ENCODE assay signal across 1 cellular context in the genomic region with DNA sequence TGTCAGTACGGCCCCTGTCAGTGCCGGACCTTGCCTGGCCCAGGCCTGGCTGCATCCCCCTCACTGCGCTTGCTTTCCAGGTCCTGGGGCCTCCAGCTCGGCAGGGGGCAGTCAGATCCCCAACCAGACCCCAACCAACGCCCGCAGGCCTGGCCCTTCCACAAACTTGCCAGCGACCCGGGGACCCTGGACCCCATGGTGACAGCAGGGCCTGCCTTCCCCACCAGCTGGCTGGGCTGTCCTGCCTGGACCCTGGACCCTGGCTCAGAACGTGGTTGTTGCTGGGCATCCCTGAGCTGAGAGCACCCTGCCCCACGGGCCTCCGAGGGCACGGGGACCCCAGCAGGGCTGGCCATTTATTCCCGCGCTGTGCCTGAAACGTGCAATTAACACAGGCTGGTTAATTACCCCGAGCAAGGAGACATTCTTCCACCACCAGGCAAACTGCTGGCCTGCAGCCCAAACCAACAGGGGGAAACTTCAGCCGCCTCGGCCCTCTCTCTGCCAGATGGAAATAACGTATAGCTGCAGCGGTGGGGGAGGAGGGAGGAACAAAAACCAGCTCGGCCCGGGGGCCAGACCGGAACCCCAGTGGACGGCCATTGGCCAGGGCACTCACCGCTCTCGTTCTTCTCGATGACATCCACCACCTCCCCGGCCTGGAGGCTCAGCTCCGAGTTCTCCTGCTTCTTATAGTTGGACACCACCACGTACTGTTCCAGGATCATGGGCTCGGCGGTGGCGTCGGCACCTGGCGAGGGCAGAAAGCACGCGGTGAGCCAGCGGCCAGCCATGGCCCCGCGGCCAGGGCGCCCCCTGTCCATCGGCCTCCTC.
TF ChIP-seq lines count a peak whose summit lies in the region.

No MANE protein-coding gene starts in this region.

TF ChIP-seq in HepG2, 621 proteins besides CTCF, POLR2A, EP300 and RAD21 (continued from another document and continues in another):
- 0 out of 2 replicates have a peak, but pooled peaks have one; percentile 32 for TF ChIP-seq ZNF333 (CRISPR knock-in tag; IDR thresholded peaks at IDR 0.05; ENCODE audit: borderline replicate concordance)
- 0 out of 2 replicates have a peak, but pooled peaks have one; percentile 68 for TF ChIP-seq ZNF782 (CRISPR knock-in tag; IDR thresholded peaks at IDR 0.05; ENCODE audit: borderline replicate concordance)
- TF ChIP-seq ZNF878 (CRISPR knock-in tag; IDR thresholded peaks at IDR 0.05), result no peak
- no peak for TF ChIP-seq TBP (CRISPR knock-in tag; IDR thresholded peaks at IDR 0.05)
- no peak for TF ChIP-seq U2AF2 (IDR thresholded peaks at IDR 0.05; ENCODE audit: low read depth, low read length)
- no peak; the same call in 1 of the 2 replicates for TF ChIP-seq RXRB (CRISPR knock-in tag; IDR thresholded peaks at IDR 0.05; ENCODE audit: borderline replicate concordance)
- TF ChIP-seq MXI1 (IDR thresholded peaks at IDR 0.05; ENCODE audit: borderline replicate concordance, low read depth, low read length), result peak; percentile 63; the same call in 1 of the 3 replicates
- TF ChIP-seq, protein P1, sequence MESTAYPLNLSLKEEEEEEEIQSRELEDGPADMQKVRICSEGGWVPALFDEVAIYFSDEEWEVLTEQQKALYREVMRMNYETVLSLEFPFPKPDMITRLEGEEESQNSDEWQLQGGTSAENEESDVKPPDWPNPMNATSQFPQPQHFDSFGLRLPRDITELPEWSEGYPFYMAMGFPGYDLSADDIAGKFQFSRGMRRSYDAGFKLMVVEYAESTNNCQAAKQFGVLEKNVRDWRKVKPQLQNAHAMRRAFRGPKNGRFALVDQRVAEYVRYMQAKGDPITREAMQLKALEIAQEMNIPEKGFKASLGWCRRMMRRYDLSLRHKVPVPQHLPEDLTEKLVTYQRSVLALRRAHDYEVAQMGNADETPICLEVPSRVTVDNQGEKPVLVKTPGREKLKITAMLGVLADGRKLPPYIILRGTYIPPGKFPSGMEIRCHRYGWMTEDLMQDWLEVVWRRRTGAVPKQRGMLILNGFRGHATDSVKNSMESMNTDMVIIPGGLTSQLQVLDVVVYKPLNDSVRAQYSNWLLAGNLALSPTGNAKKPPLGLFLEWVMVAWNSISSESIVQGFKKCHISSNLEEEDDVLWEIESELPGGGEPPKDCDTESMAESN (CRISPR knock-in tag; conservative IDR thresholded peaks at IDR 0.05), result 0 out of 2 replicates have a peak, but pooled peaks have one; percentile 77
- TF ChIP-seq ZNF17 (CRISPR knock-in tag; IDR thresholded peaks at IDR 0.05), result no peak
- TF ChIP-seq ZBTB1 (CRISPR knock-in tag; IDR thresholded peaks at IDR 0.05; ENCODE audit: borderline replicate concordance), result no peak
- TF ChIP-seq CENPT (CRISPR knock-in tag; IDR thresholded peaks at IDR 0.05; ENCODE audit: low read depth), result no peak
- 0 out of 2 replicates have a peak, but pooled peaks have one; percentile 15 for TF ChIP-seq FOXK2 (IDR thresholded peaks at IDR 0.05)
- no peak for TF ChIP-seq ZNF790 (CRISPR knock-in tag; IDR thresholded peaks at IDR 0.05; ENCODE audit: borderline replicate concordance)
- TF ChIP-seq SAFB2 (CRISPR knock-in tag; IDR thresholded peaks at IDR 0.05; ENCODE audit: borderline replicate concordance, low read depth), result peak; percentile 10; the same call in 1 of the 2 replicates
- TF ChIP-seq CENPX (CRISPR knock-in tag; IDR thresholded peaks at IDR 0.05), result no peak
- TF ChIP-seq ZFP62 (CRISPR knock-in tag; IDR thresholded peaks at IDR 0.05), result no peak
- TF ChIP-seq ZNF260 (CRISPR knock-in tag; IDR thresholded peaks at IDR 0.05; ENCODE audit: borderline replicate concordance, low read depth), result no peak
- TF ChIP-seq, protein P2, sequence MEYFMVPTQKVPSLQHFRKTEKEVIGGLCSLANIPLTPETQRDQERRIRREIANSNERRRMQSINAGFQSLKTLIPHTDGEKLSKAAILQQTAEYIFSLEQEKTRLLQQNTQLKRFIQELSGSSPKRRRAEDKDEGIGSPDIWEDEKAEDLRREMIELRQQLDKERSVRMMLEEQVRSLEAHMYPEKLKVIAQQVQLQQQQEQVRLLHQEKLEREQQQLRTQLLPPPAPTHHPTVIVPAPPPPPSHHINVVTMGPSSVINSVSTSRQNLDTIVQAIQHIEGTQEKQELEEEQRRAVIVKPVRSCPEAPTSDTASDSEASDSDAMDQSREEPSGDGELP (IDR thresholded peaks at IDR 0.05; ENCODE audit: borderline replicate concordance, low read depth), result peak; percentile 98
- peak; percentile 93 for TF ChIP-seq AGO2 (optimal IDR thresholded peaks at IDR 0.05; ENCODE audit: low read depth, low read length)
- peak; percentile 22; the same call in 1 of the 2 replicates for TF ChIP-seq CCDC6 (CRISPR knock-in tag; IDR thresholded peaks at IDR 0.05)
- TF ChIP-seq RFXAP (CRISPR knock-in tag; IDR thresholded peaks at IDR 0.05; ENCODE audit: borderline replicate concordance), result no peak
- TF ChIP-seq SMARCE1 (IDR thresholded peaks at IDR 0.05; ENCODE audit: borderline replicate concordance), result no peak
- TF ChIP-seq THAP8 (CRISPR knock-in tag; IDR thresholded peaks at IDR 0.05; ENCODE audit: borderline replicate concordance), result no peak
- peak; percentile 81; the same call in 1 of the 2 replicates for TF ChIP-seq IRF2 (CRISPR knock-in tag; IDR thresholded peaks at IDR 0.05)
- TF ChIP-seq ZNF251 (CRISPR knock-in tag; IDR thresholded peaks at IDR 0.05), result no peak
- TF ChIP-seq, protein P3, sequence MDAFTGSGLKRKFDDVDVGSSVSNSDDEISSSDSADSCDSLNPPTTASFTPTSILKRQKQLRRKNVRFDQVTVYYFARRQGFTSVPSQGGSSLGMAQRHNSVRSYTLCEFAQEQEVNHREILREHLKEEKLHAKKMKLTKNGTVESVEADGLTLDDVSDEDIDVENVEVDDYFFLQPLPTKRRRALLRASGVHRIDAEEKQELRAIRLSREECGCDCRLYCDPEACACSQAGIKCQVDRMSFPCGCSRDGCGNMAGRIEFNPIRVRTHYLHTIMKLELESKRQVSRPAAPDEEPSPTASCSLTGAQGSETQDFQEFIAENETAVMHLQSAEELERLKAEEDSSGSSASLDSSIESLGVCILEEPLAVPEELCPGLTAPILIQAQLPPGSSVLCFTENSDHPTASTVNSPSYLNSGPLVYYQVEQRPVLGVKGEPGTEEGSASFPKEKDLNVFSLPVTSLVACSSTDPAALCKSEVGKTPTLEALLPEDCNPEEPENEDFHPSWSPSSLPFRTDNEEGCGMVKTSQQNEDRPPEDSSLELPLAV (CRISPR knock-in tag; conservative IDR thresholded peaks at IDR 0.05; ENCODE audit: low read depth), result no peak
- TF ChIP-seq KDM6A (CRISPR knock-in tag; IDR thresholded peaks at IDR 0.05; ENCODE audit: low read depth), result no peak
- TF ChIP-seq, protein P4, sequence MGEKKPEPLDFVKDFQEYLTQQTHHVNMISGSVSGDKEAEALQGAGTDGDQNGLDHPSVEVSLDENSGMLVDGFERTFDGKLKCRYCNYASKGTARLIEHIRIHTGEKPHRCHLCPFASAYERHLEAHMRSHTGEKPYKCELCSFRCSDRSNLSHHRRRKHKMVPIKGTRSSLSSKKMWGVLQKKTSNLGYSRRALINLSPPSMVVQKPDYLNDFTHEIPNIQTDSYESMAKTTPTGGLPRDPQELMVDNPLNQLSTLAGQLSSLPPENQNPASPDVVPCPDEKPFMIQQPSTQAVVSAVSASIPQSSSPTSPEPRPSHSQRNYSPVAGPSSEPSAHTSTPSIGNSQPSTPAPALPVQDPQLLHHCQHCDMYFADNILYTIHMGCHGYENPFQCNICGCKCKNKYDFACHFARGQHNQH (CRISPR knock-in tag; IDR thresholded peaks at IDR 0.05), result peak; percentile 30; the same call in 1 of the 2 replicates
- TF ChIP-seq ZNF441 (CRISPR knock-in tag; IDR thresholded peaks at IDR 0.05; ENCODE audit: borderline replicate concordance), result no peak
- no peak for TF ChIP-seq BORCS8-MEF2B (CRISPR knock-in tag; IDR thresholded peaks at IDR 0.05)
- TF ChIP-seq ZNF253 (CRISPR knock-in tag; IDR thresholded peaks at IDR 0.05; ENCODE audit: borderline replicate concordance), result no peak
- no peak for TF ChIP-seq ZSCAN12 (CRISPR knock-in tag; IDR thresholded peaks at IDR 0.05)
- peak; percentile 87 for TF ChIP-seq TGIF2 (CRISPR knock-in tag; IDR thresholded peaks at IDR 0.05)
- TF ChIP-seq ZNF549 (CRISPR knock-in tag; IDR thresholded peaks at IDR 0.05), result no peak
- TF ChIP-seq, protein P5, sequence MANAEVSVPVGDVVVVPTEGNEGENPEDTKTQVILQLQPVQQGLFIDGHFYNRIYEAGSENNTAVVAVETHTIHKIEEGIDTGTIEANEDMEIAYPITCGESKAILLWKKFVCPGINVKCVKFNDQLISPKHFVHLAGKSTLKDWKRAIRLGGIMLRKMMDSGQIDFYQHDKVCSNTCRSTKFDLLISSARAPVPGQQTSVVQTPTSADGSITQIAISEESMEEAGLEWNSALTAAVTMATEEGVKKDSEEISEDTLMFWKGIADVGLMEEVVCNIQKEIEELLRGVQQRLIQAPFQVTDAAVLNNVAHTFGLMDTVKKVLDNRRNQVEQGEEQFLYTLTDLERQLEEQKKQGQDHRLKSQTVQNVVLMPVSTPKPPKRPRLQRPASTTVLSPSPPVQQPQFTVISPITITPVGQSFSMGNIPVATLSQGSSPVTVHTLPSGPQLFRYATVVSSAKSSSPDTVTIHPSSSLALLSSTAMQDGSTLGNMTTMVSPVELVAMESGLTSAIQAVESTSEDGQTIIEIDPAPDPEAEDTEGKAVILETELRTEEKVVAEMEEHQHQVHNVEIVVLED (CRISPR knock-in tag; IDR thresholded peaks at IDR 0.05; ENCODE audit: borderline replicate concordance), result peak; percentile 40; the same call in 1 of the 2 replicates
- no peak for TF ChIP-seq MIXL1 (CRISPR knock-in tag; IDR thresholded peaks at IDR 0.05)
- TF ChIP-seq NR2F2 (IDR thresholded peaks at IDR 0.05; ENCODE audit: borderline replicate concordance, low read depth), result no peak
- TF ChIP-seq ESRRA (CRISPR knock-in tag; IDR thresholded peaks at IDR 0.05; ENCODE audit: low read depth), result peak; percentile 60; the same call in 1 of the 2 replicates
- TF ChIP-seq, protein P6, sequence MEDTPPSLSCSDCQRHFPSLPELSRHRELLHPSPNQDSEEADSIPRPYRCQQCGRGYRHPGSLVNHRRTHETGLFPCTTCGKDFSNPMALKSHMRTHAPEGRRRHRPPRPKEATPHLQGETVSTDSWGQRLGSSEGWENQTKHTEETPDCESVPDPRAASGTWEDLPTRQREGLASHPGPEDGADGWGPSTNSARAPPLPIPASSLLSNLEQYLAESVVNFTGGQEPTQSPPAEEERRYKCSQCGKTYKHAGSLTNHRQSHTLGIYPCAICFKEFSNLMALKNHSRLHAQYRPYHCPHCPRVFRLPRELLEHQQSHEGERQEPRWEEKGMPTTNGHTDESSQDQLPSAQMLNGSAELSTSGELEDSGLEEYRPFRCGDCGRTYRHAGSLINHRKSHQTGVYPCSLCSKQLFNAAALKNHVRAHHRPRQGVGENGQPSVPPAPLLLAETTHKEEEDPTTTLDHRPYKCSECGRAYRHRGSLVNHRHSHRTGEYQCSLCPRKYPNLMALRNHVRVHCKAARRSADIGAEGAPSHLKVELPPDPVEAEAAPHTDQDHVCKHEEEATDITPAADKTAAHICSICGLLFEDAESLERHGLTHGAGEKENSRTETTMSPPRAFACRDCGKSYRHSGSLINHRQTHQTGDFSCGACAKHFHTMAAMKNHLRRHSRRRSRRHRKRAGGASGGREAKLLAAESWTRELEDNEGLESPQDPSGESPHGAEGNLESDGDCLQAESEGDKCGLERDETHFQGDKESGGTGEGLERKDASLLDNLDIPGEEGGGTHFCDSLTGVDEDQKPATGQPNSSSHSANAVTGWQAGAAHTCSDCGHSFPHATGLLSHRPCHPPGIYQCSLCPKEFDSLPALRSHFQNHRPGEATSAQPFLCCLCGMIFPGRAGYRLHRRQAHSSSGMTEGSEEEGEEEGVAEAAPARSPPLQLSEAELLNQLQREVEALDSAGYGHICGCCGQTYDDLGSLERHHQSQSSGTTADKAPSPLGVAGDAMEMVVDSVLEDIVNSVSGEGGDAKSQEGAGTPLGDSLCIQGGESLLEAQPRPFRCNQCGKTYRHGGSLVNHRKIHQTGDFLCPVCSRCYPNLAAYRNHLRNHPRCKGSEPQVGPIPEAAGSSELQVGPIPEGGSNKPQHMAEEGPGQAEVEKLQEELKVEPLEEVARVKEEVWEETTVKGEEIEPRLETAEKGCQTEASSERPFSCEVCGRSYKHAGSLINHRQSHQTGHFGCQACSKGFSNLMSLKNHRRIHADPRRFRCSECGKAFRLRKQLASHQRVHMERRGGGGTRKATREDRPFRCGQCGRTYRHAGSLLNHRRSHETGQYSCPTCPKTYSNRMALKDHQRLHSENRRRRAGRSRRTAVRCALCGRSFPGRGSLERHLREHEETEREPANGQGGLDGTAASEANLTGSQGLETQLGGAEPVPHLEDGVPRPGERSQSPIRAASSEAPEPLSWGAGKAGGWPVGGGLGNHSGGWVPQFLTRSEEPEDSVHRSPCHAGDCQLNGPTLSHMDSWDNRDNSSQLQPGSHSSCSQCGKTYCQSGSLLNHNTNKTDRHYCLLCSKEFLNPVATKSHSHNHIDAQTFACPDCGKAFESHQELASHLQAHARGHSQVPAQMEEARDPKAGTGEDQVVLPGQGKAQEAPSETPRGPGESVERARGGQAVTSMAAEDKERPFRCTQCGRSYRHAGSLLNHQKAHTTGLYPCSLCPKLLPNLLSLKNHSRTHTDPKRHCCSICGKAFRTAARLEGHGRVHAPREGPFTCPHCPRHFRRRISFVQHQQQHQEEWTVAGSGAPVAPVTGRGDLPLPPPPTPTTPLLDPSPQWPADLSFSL (CRISPR knock-in tag; IDR thresholded peaks at IDR 0.05), result no peak
- no peak for TF ChIP-seq LCORL (IDR thresholded peaks at IDR 0.05)
- peak; percentile 41; the same call in 1 of the 2 replicates for TF ChIP-seq LCORL (CRISPR knock-in tag; IDR thresholded peaks at IDR 0.05)
- TF ChIP-seq HES4 (CRISPR knock-in tag; IDR thresholded peaks at IDR 0.05; ENCODE audit: borderline replicate concordance), result no peak
- TF ChIP-seq FOXC1 (CRISPR knock-in tag; IDR thresholded peaks at IDR 0.05; ENCODE audit: borderline replicate concordance), result no peak; the same call in 1 of the 2 replicates
- no peak for TF ChIP-seq MLLT10 (CRISPR knock-in tag; IDR thresholded peaks at IDR 0.05)
- TF ChIP-seq SRF (IDR thresholded peaks at IDR 0.05; ENCODE audit: low read depth, low read length), result no peak
- no peak for TF ChIP-seq RAD51 (IDR thresholded peaks at IDR 0.05; ENCODE audit: borderline replicate concordance)
- no peak for TF ChIP-seq MBD4 (IDR thresholded peaks at IDR 0.05; ENCODE audit: borderline replicate concordance, low read length)
- 0 out of 4 replicates have a peak, but pooled peaks of 1 of the 2 experiments have one; percentile 10 for TF ChIP-seq KLF16 (CRISPR knock-in tag; IDR thresholded peaks at IDR 0.05)
- TF ChIP-seq ZNF446 (CRISPR knock-in tag; IDR thresholded peaks at IDR 0.05), result no peak
- TF ChIP-seq ISX (CRISPR knock-in tag; conservative IDR thresholded peaks at IDR 0.05), result no peak
- TF ChIP-seq ZNF33A (CRISPR knock-in tag; IDR thresholded peaks at IDR 0.05; ENCODE audit: borderline replicate concordance), result no peak
- TF ChIP-seq TOE1 (CRISPR knock-in tag; IDR thresholded peaks at IDR 0.05), result no peak; the same call in 1 of the 2 replicates
- TF ChIP-seq NFYC (CRISPR knock-in tag; IDR thresholded peaks at IDR 0.05), result no peak
- TF ChIP-seq ZNF274 (CRISPR knock-in tag; IDR thresholded peaks at IDR 0.05), result no peak
- TF ChIP-seq ZNF510 (CRISPR knock-in tag; IDR thresholded peaks at IDR 0.05; ENCODE audit: low read depth), result 0 out of 2 replicates have a peak, but pooled peaks have one; percentile 75
- no peak for TF ChIP-seq PHB2 (IDR thresholded peaks at IDR 0.05; ENCODE audit: partially characterized antibody)
- no peak for TF ChIP-seq ZNF720 (CRISPR knock-in tag; IDR thresholded peaks at IDR 0.05)
